ENCODE assay signal across 9 cellular contexts in genomic region chr20:54649511-54649962, GRCh38.
DNase-seq lines count a peak whose midpoint lies in the region; ATAC-seq and TF ChIP-seq lines count a peak whose summit lies in the region.
"Had no signal": no experiment of that assay in that cellular context is flagged by ENCODE, and none has a peak within 500 bp of the region (broad histone marks: within the 10 kb centered on the region; RNA-seq: fewer than 3 reads in every experiment).

No MANE protein-coding gene starts in this region.

- H3K4me3 ChIP-seq in HAP-1 = no peak overlapping the region
- H3K4me3 ChIP-seq in astrocyte of the spinal cord (ENCODE audit: low read depth, low read length) = no peak overlapping the region

- H3K4me3 Mint-ChIP-seq in T-helper 2 cell treated with Interferon-gamma antibody and Interleukin-4, amounts not matched to agents 5 μg/mL and 100 μg/mL, for 36 hours = no peak overlapping the region
- H3K4me3 Mint-ChIP-seq: activated naive CD8-positive, alpha-beta T cell had no signal

- no peak for ATAC-seq in HG02973 (IDR thresholded peaks at IDR 0.05; ENCODE audit: unreplicated experiment)

- TF ChIP-seq CTCF in astrocyte of the spinal cord (IDR thresholded peaks at IDR 0.05; ENCODE audit: low read depth, low read length) = peak; percentile 87

- no peaks in the 10 kb centered on the region for H3K36me3 Mint-ChIP-seq in T-helper 2 cell treated with Interferon-gamma antibody and Interleukin-4, amounts not matched to agents 5 μg/mL and 100 μg/mL, for 36 hours (ENCODE audit: low read depth)
- H3K36me3 Mint-ChIP-seq: activated naive CD8-positive, alpha-beta T cell had no signal

- H3K36me3 ChIP-seq in HAP-1 (replicated peaks) = no peaks in the 10 kb centered on the region

- H3K27me3 Mint-ChIP-seq in T-helper 2 cell treated with Interferon-gamma antibody and Interleukin-4, amounts not matched to agents 5 μg/mL and 100 μg/mL, for 36 hours (ENCODE audit: low read depth) = no peaks in the 10 kb centered on the region

- no peaks in the 10 kb centered on the region; the same call in 1 of the 2 replicates for H3K27me3 ChIP-seq in HAP-1 (ENCODE audit: low read depth)

- no peaks in the 10 kb centered on the region for H3K4me1 ChIP-seq in HAP-1

- DNase-seq in DMS53 (lab: John Stamatoyannopoulos, UW) (peak; percentile 89), HAP-1 (ENCODE audit: low spot score in 2 of 2) (peak; percentile 71 to 89), NCI-H187 treated with DMSO at 0.1 percent for 48 hours (lab: John Stamatoyannopoulos, UW) (peak; percentile 42), astrocyte of the spinal cord (ENCODE audit: low read depth, low spot score) (peak; percentile 68), iPS DF 4.7 (ENCODE audit: extremely low read depth, low spot score) (peak; percentile 64), smooth muscle cell of the brain vasculature (ENCODE audit: low read depth, low spot score) (peak; percentile 50)
- peak; percentile 37 for DNase-seq in T-helper 2 cell treated with Interferon-gamma antibody and Interleukin-4, amounts not matched to agents 5 μg/mL and 100 μg/mL, for 36 hours (ENCODE audit: low spot score)

- no peaks in the 10 kb centered on the region for H3K9me3 ChIP-seq in HAP-1

- H3K9me3 Mint-ChIP-seq in T-helper 2 cell treated with Interferon-gamma antibody and Interleukin-4, amounts not matched to agents 5 μg/mL and 100 μg/mL, for 36 hours = no peaks in the 10 kb centered on the region

- no peaks in the 10 kb centered on the region for H3K4me1 Mint-ChIP-seq in T-helper 2 cell treated with Interferon-gamma antibody and Interleukin-4, amounts not matched to agents 5 μg/mL and 100 μg/mL, for 36 hours (ENCODE audit: low read depth)

- no peak overlapping the region for H3K27ac Mint-ChIP-seq in T-helper 2 cell treated with Interferon-gamma antibody and Interleukin-4, amounts not matched to agents 5 μg/mL and 100 μg/mL, for 36 hours
- H3K27ac Mint-ChIP-seq: activated naive CD8-positive, alpha-beta T cell had no signal

- in situ Hi-C loops in HAP-1 (cut with MboI; ENCODE audit: low sequenced_read_pairs) = loop anchor here (10.0 kb wide), 2 partner anchors 425 to 545 kb away; no protein-coding TSS in a partner anchor
- in situ Hi-C loops in astrocyte of the spinal cord (cut with HindIII; ENCODE audit: low sequenced_read_pairs) = no loop called here

Comparison
In these comparisons a context has a peak if more than half of its experiments do, and no peak if none do; other contexts are left out.
1. DNase-seq: peak in every context shown above with its lines; median percentile 89 in DMS53; 80 in HAP-1; 68 in astrocyte of the spinal cord; 64 in iPS DF 4.7; 50 in smooth muscle cell of the brain vasculature; 42 in NCI-H187 treated with DMSO at 0.1 percent for 48 hours; 37 in T-helper 2 cell treated with Interferon-gamma antibody and Interleukin-4, amounts not matched to agents 5 μg/mL and 100 μg/mL, for 36 hours.